8 cellular contexts compared by ENCODE assay signal in the genomic region with DNA sequence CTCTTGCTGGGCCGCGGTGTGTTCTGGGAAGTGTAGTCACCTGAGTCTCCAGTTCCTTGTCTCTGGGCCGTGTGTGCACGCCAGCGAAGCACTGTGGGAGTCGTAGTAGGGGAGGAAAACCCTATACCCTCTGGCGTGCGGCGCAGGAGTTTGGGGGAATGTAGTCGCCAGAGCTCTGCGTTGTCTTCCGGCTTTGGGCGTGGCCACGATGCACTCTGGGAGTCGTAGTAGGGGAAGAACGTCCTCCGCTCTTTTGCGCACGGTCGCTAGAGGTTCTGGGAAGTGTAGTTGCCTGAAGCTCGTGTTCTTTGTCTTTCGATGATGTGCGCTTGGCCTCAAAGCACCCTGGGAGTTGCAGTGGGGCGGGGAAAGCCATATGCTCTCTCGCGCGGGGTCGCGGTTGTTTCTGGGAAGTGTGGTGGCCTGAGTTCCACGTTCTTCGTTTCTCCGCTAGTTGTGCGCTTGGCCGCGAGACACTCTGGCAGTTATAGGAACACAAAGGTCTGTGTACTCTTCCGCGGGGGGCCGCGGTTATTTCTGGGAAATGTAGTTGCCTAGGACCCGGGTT. TPM values are rescaled to one million over a fixed set of nuclear protein-coding genes. Genes with fewer than 3 reads are reported as not detected.
DNase-seq lines count a peak whose midpoint lies in the region; TF ChIP-seq lines count a peak whose summit lies in the region.

No MANE protein-coding gene starts in this region.

- no peaks in the 10 kb centered on the region for H3K27me3 ChIP-seq in testis

- H3K36me3 ChIP-seq in HEK293 (ENCODE audit: control insufficient read depth in 2 of 2, insufficient read depth in 1 of 2, low read length in 2 of 2) (peaks cover 24 to 35% of the 10 kb centered on the region in 2 experiments), testis (ENCODE audit: low read depth, missing control alignments) (peaks cover 3% of the 10 kb centered on the region)

- H3K4me3 ChIP-seq in HEK293 (ENCODE audit: low read depth, low read length) (peak overlapping the region; percentile 79), testis (peak overlapping the region; percentile 70 to 94)

- DNase-seq in GM04503 (ENCODE audit: low read depth) = peak; percentile 97
- peak; percentile 100 for DNase-seq in MV-4-11 (lab: John Stamatoyannopoulos, UW)
- peak; percentile 100 for DNase-seq in SK-N-DZ (ENCODE audit: low spot score)
- peak; percentile 97 for DNase-seq in activated naive CD4-positive, alpha-beta T cell treated with anti-CD3 and anti-CD28 coated beads, Interleukin-2, amount 50 U/mL, for 16 hours
- peak; percentile 78 for DNase-seq in glomerular visceral epithelial cell (ENCODE audit: extremely low spot score)
- peak; percentile 99 for DNase-seq in occipital lobe (lab: John Stamatoyannopoulos, UW)
- peak; percentile 99 for DNase-seq in testis

- H3K4me1 ChIP-seq in HEK293 (ENCODE audit: control insufficient read depth, insufficient read depth, low read length) (no peaks in the 10 kb centered on the region), testis (peaks cover 3% of the 10 kb centered on the region)

- intact Hi-C loops in testis (cut with DNase I; ENCODE audit: low total_unique reads) = no loop called here

- CTCF ChIA-PET in HEK293 (lab: Yijun Ruan, JAX) = no interaction called here

- peak; percentile 55 for TF ChIP-seq CTCF in HEK293 (tag by site-specific recombination; IDR thresholded peaks at IDR 0.05)
- TF ChIP-seq CTCF in testis (IDR thresholded peaks at IDR 0.05) = peak in 1 of 3 experiments; percentile 27

- 0 to 1% methylated on average over 11 to 40 of the region's 40 CpGs for WGBS in testis, 2 donors

- peaks cover 5% of the 10 kb centered on the region for H3K9me3 ChIP-seq in HEK293 (ENCODE audit: control insufficient read depth, insufficient read depth, low read depth, low read length)
- no peaks in the 10 kb centered on the region for H3K9me3 ChIP-seq in testis

- POLR2A ChIA-PET in HEK293 (lab: Yijun Ruan, JAX) = interaction anchor here (0.8 to 1.2 kb wide), 7 partner anchors 45 to 251 kb away, joined by 3 to 11 read pairs (median 3); a partner anchor contains a TSS

- H3K27ac ChIP-seq in HEK293 (ENCODE audit: extremely low read depth, low read depth, low read length) = peak overlapping the region; percentile 89
- H3K27ac ChIP-seq in testis = peak overlapping the region; percentile 97 to 98

- no peak for TF ChIP-seq POLR2A in testis (IDR thresholded peaks at IDR 0.05)

TF ChIP-seq in HEK293, 187 proteins besides CTCF, POLR2A, EP300 and RAD21 (continues in another document):
- TF ChIP-seq ZNF239 (tag by site-specific recombination; IDR thresholded peaks at IDR 0.05) = no peak
- TF ChIP-seq ZNF175 (tag by site-specific recombination; IDR thresholded peaks at IDR 0.05) = no peak
- peak; percentile 95 for TF ChIP-seq ZBTB17 (tag by site-specific recombination; IDR thresholded peaks at IDR 0.05)
- no peak for TF ChIP-seq ZNF658 (tag by site-specific recombination; IDR thresholded peaks at IDR 0.05)
- no peak for TF ChIP-seq ZBTB7A (tag by site-specific recombination; IDR thresholded peaks at IDR 0.05; ENCODE audit: low read depth)
- TF ChIP-seq, protein P1, sequence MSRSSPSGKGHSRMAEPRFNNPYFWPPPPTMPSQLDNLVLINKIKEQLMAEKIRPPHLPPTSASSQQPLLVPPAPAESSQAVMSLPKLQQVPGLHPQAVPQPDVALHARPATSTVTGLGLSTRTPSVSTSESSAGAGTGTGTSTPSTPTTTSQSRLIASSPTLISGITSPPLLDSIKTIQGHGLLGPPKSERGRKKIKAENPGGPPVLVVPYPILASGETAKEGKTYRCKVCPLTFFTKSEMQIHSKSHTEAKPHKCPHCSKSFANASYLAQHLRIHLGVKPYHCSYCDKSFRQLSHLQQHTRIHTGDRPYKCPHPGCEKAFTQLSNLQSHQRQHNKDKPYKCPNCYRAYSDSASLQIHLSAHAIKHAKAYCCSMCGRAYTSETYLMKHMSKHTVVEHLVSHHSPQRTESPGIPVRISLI (tag by site-specific recombination; IDR thresholded peaks at IDR 0.05) = no peak
- TF ChIP-seq ZNF677 (tag by site-specific recombination; IDR thresholded peaks at IDR 0.05) = no peak
- no peak for TF ChIP-seq PRDM1 (tag by site-specific recombination; IDR thresholded peaks at IDR 0.05)
- TF ChIP-seq, protein P2, sequence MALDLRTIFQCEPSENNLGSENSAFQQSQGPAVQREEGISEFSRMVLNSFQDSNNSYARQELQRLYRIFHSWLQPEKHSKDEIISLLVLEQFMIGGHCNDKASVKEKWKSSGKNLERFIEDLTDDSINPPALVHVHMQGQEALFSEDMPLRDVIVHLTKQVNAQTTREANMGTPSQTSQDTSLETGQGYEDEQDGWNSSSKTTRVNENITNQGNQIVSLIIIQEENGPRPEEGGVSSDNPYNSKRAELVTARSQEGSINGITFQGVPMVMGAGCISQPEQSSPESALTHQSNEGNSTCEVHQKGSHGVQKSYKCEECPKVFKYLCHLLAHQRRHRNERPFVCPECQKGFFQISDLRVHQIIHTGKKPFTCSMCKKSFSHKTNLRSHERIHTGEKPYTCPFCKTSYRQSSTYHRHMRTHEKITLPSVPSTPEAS (tag by site-specific recombination; IDR thresholded peaks at IDR 0.05) = peak; percentile 89
- TF ChIP-seq ZNF302 (tag by site-specific recombination; IDR thresholded peaks at IDR 0.05; ENCODE audit: low read depth) = no peak
- peak; percentile 27; the same call in 1 of the 2 replicates for TF ChIP-seq ZBTB48 (tag by site-specific recombination; IDR thresholded peaks at IDR 0.05)
- TF ChIP-seq GLIS2 (tag by site-specific recombination; IDR thresholded peaks at IDR 0.05) = peak; percentile 65
- TF ChIP-seq ZNF24 (tag by site-specific recombination; IDR thresholded peaks at IDR 0.05) = 0 out of 2 replicates have a peak, but pooled peaks have one; percentile 7
- TF ChIP-seq, protein P3, sequence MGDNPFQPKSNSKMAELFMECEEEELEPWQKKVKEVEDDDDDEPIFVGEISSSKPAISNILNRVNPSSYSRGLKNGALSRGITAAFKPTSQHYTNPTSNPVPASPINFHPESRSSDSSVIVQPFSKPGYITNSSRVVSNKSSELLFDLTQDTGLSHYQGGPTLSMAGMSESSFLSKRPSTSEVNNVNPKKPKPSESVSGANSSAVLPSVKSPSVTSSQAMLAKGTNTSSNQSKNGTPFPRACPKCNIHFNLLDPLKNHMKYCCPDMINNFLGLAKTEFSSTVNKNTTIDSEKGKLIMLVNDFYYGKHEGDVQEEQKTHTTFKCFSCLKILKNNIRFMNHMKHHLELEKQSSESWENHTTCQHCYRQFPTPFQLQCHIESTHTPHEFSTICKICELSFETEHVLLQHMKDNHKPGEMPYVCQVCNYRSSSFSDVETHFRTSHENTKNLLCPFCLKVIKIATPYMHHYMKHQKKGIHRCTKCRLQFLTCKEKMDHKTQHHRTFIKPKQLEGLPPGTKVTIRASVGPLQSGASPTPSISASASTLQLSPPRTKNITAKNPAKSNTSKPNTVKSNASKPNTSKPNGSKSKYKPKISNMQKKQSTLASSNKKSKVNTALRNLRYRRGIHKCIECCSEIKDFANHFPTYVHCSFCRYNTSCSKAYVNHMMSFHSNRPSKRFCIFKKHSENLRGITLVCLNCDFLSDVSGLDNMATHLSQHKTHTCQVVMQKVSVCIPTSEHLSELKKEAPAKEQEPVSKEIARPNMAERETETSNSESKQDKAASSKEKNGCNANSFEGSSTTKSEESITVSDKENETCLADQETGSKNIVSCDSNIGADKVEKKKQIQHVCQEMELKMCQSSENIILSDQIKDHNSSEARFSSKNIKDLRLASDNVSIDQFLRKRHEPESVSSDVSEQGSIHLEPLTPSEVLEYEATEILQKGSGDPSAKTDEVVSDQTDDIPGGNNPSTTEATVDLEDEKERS (tag by site-specific recombination; IDR thresholded peaks at IDR 0.05) = no peak
- TF ChIP-seq ZXDB (tag by site-specific recombination; IDR thresholded peaks at IDR 0.05) = peak; percentile 94
- TF ChIP-seq ZNF629 (tag by site-specific recombination; IDR thresholded peaks at IDR 0.05) = peak; percentile 37
- TF ChIP-seq, protein P4, sequence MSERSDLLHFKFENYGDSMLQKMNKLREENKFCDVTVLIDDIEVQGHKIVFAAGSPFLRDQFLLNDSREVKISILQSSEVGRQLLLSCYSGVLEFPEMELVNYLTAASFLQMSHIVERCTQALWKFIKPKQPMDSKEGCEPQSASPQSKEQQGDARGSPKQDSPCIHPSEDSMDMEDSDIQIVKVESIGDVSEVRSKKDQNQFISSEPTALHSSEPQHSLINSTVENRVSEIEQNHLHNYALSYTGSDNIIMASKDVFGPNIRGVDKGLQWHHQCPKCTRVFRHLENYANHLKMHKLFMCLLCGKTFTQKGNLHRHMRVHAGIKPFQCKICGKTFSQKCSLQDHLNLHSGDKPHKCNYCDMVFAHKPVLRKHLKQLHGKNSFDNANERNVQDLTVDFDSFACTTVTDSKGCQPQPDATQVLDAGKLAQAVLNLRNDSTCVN (tag by site-specific recombination; optimal IDR thresholded peaks at IDR 0.05) = no peak
- TF ChIP-seq ZNF776 (tag by site-specific recombination; IDR thresholded peaks at IDR 0.05; ENCODE audit: borderline replicate concordance) = no peak
- TF ChIP-seq ZNF114 (tag by site-specific recombination; IDR thresholded peaks at IDR 0.05) = no peak

RNA-seq across cellular contexts. Expression of a gene that starts 0.6 kb away (rescaled TPM):
- 22.1 and 24.3 TPM in 2 replicates for polyA plus RNA-seq in SK-N-DZ (2014; cell fraction: cytosol; rRNA removed)
- 22.6 and 24.0 TPM in 2 replicates for polyA plus RNA-seq in SK-N-DZ (2014; cell fraction: nucleus; rRNA removed)
- total RNA-seq in occipital lobe = 51.3 TPM
- 10 to 100 TPM; 28.0 to 33.9 TPM for total RNA-seq in testis
- polyA plus RNA-seq in testis (ENCODE audit: insufficient read depth, low read depth, low replicate concordance) = 23.2 TPM

RNA-seq across cellular contexts. Expression of a gene that starts 42.8 kb away (rescaled TPM):
- 61.7 and 67.4 TPM in 2 replicates for polyA plus RNA-seq in SK-N-DZ (2014; cell fraction: cytosol; rRNA removed)
- 121 and 140 TPM in 2 replicates for polyA plus RNA-seq in SK-N-DZ (2014; cell fraction: nucleus; rRNA removed)
- total RNA-seq in occipital lobe (152 TPM), testis (10 to 100 TPM; 37.2 to 45.5 TPM)
- polyA plus RNA-seq in testis (ENCODE audit: insufficient read depth, low read depth, low replicate concordance) = 19.3 TPM

RNA-seq across cellular contexts. Expression of a gene that starts 49.9 kb away (rescaled TPM):
- 5.6 and 7.7 TPM in 2 replicates for polyA plus RNA-seq in SK-N-DZ (2014; cell fraction: cytosol; rRNA removed)
- polyA plus RNA-seq in SK-N-DZ (2014; cell fraction: nucleus; rRNA removed) = 10.1 and 15.8 TPM in 2 replicates
- total RNA-seq in occipital lobe (9.7 TPM), testis (1 to 10 TPM; 4.8 to 7.2 TPM)
- polyA plus RNA-seq in testis (ENCODE audit: insufficient read depth, low read depth, low replicate concordance) = 1.6 TPM

RNA-seq across cellular contexts. Expression of a gene that starts 50.3 kb away (rescaled TPM):
- polyA plus RNA-seq in SK-N-DZ (2014; cell fraction: cytosol; rRNA removed) = 7.0 and 15.6 TPM in 2 replicates
- 21.0 and 23.8 TPM in 2 replicates for polyA plus RNA-seq in SK-N-DZ (2014; cell fraction: nucleus; rRNA removed)
- total RNA-seq in occipital lobe = 43.7 TPM
- 10 to 100 TPM; 38.3 to 40.5 TPM for total RNA-seq in testis
- 20.4 TPM for polyA plus RNA-seq in testis (ENCODE audit: insufficient read depth, low read depth, low replicate concordance)

Comparison
In these comparisons a context has a peak if more than half of its experiments do, and no peak if none do; other contexts are left out.
1. Peak in every context shown above with its lines: DNase-seq, H3K4me3 ChIP-seq and H3K27ac ChIP-seq.